ENCODE assay signal across 8 cellular contexts in the genomic region with DNA sequence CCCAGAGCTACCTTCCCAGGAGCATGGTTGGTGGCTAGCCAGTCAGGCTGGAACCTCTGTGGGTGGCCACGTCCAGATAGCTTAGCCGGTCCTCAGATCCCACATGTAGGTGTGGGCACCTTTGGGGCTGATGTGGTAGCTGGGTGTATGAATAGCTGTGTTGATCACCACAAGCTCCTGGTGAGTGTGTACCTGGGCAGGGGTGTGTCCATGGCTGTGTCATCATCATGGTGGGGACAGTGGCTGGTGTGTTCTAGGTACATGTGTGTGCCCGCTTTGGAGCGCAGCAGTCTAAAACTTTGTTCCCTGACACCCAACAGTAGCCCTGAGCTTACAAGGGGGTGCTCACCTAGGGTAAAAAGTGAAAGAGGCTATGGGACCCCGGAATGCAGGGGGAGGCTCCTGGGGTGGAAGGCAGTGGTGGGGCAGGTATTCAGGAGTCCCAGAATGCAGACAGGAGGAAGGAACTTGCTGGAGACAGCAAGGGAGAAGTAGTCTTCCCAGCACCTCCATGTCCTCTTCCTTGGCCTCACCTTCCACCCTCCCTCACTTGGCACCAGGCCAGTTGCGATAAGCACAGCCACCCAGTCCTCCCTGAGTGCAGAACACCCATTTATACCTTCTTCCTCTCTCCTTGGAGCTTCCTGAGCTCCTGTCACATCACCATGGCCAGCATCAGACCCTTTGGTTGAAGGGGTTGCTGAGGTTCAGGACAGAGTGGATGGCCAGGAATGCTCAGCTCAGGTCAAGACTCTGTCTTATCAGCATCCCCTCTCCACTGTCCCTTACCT. TPM values are rescaled to one million over a fixed set of nuclear protein-coding genes. Genes with fewer than 3 reads are reported as not detected.
A peak's percentile ranks its signal among the peaks of the same experiment; 100 is the strongest.
DNase-seq lines count a peak whose midpoint lies in the region; ATAC-seq, FAIRE-seq and TF ChIP-seq lines count a peak whose summit lies in the region.

No MANE protein-coding gene starts in this region.

- TF ChIP-seq CTCF in CD4-positive, alpha-beta T cell (IDR thresholded peaks at IDR 0.05): no peak
- TF ChIP-seq CTCF in VCaP (conservative IDR thresholded peaks at IDR 0.05) (no peak), endothelial cell of umbilical vein (IDR thresholded peaks at IDR 0.05; ENCODE audit: extremely low read depth in 1 of 2, insufficient read depth in 1 of 2, low read depth in 1 of 2, low read length in 2 of 2) (no peak), osteoblast (IDR thresholded peaks at IDR 0.05; ENCODE audit: extremely low read depth, low read depth, low read length) (no peak), MM.1S (IDR thresholded peaks at IDR 0.05; ENCODE audit: low read length) (no peak)

- H3K4me3 ChIP-seq in endothelial cell of umbilical vein (replicated peaks in 1 of 3; ENCODE audit: insufficient read depth in 1 of 3, low read depth in 1 of 3, low read length in 3 of 3) (peak overlapping the region in 1 of 3 experiments; percentile 51), osteoblast (ENCODE audit: insufficient read depth, low read length) (peak overlapping the region; percentile 79), MM.1S (ENCODE audit: low read length) (no peak overlapping the region)

- intact Hi-C loops in CD4-positive, alpha-beta T cell (cut with DNase I, micrococcal nuclease): loop anchor here (2.0 to 10.0 kb wide), 4 partner anchors 18 to 414 kb away; partner anchors contain the start of gene ZMYND10 (in 2 of the 2)
- intact Hi-C loops in endothelial cell of umbilical vein (cut with micrococcal nuclease): loop anchor here (5.0 to 10.0 kb wide), 2 partner anchors 892 to 1064 kb away; partner anchors contain the start of genes DCAF1 and TEX264

- H3K4me3 Mint-ChIP-seq in CD4-positive, alpha-beta T cell: peak overlapping the region; percentile 96

- H3K4me1 ChIP-seq in endothelial cell of umbilical vein (ENCODE audit: control insufficient read depth, extremely low read depth, insufficient read depth, low read length): peaks cover 14% of the 10 kb centered on the region
- H3K4me1 ChIP-seq in osteoblast (ENCODE audit: insufficient read depth, low read length): peaks cover 15% of the 10 kb centered on the region
- H3K4me1 ChIP-seq in MM.1S (ENCODE audit: low read length): peaks cover 18% of the 10 kb centered on the region

- H3K4me1 Mint-ChIP-seq in CD4-positive, alpha-beta T cell (ENCODE audit: low read depth): peaks cover 79% of the 10 kb centered on the region

- BruUV-seq in endothelial cell of umbilical vein (replicated peaks; lab: Mats Ljungman, UMichigan): no TSS peak

- POLR2A ChIA-PET in CD4-positive, alpha-beta T cell (lab: Charles Lee): interaction anchor here (0.9 to 20.8 kb wide), 9 partner anchors 10 to 775 kb away, joined by 3 to 446 read pairs (median 4); partner anchors contain the start of genes C3orf18, CYB561D2, HEMK1 and MANF
- POLR2A ChIA-PET in endothelial cell of umbilical vein (lab: Charles Lee): no interaction called here

- no peak for FAIRE-seq in endothelial cell of umbilical vein (lab: Jason Lieb, UNC)

- H3K27me3 ChIP-seq in CD4-positive, alpha-beta T cell (ENCODE audit: control insufficient read depth, insufficient read depth, low read length): no peaks in the 10 kb centered on the region
- H3K27me3 ChIP-seq in endothelial cell of umbilical vein (ENCODE audit: control insufficient read depth in 2 of 2, insufficient read depth in 2 of 2, low read length in 2 of 2): no peaks in the 10 kb centered on the region
- H3K27me3 ChIP-seq in osteoblast (ENCODE audit: insufficient read depth, low read length): no peaks in the 10 kb centered on the region
- H3K27me3 ChIP-seq in MM.1S (replicated peaks; ENCODE audit: insufficient read depth, low read length): no peaks in the 10 kb centered on the region

- H3K27ac ChIP-seq in CD4-positive, alpha-beta T cell (ENCODE audit: low read depth, low read length): peak overlapping the region; percentile 89
- H3K27ac ChIP-seq in VCaP (peak overlapping the region; percentile 78; the same call in 1 of the 2 replicates), endothelial cell of umbilical vein (ENCODE audit: insufficient read depth, low read depth, low read length) (no peak overlapping the region), osteoblast (ENCODE audit: low read depth, low read length) (no peak overlapping the region), MM.1S (ENCODE audit: low read length) (no peak overlapping the region)

- H3K9me3 Mint-ChIP-seq in CD4-positive, alpha-beta T cell: no peaks in the 10 kb centered on the region

- peak overlapping the region; percentile 93 for H3K27ac Mint-ChIP-seq in CD4-positive, alpha-beta T cell

- ATAC-seq in CD4-positive, alpha-beta T cell (ENCODE audit: poor library complexity): no peak

- H3F3A ChIP-seq in MM.1S (ENCODE audit: insufficient read depth, low read length): peaks cover 14% of the 10 kb centered on the region; the same call in 1 of the 2 replicates

- no peaks in the 10 kb centered on the region for H3K27me3 Mint-ChIP-seq in CD4-positive, alpha-beta T cell

- peak in 1 of 10 experiments; percentile 25 for DNase-seq in CD4-positive, alpha-beta T cell
- DNase-seq in endothelial cell of umbilical vein (ENCODE audit: low read depth, low spot score) (no peak), osteoblast (ENCODE audit: insufficient read length, low spot score, missing footprints) (peak; percentile 42), MM.1S (no peak), NCI-H1105 (lab: John Stamatoyannopoulos, UW) (no peak), T1000 (lab: John Stamatoyannopoulos, UW) (no peak), AG08396 (ENCODE audit: low spot score) (no peak)

- CTCF ChIA-PET in CD4-positive, alpha-beta T cell (lab: Charles Lee): interaction anchor here (0.5 to 9.7 kb wide), 8 partner anchors 9 to 430 kb away, joined by 3 to 234 read pairs (median 4); partner anchors contain the start of genes C3orf18 and HEMK1
- CTCF ChIA-PET in endothelial cell of umbilical vein (lab: Charles Lee): interaction anchor here (0.6 to 4.9 kb wide), 3 partner anchors 37 to 1770 kb away, joined by 3 to 105 read pairs (median 4); no protein-coding TSS in a partner anchor

- no peak overlapping the region for H2AFZ ChIP-seq in endothelial cell of umbilical vein (ENCODE audit: low read depth, low read length)
- no peak overlapping the region for H2AFZ ChIP-seq in osteoblast (ENCODE audit: low read length)
- H2AFZ ChIP-seq in MM.1S (ENCODE audit: low read length): no peak overlapping the region

- peaks cover 56% of the 10 kb centered on the region for H3K36me3 Mint-ChIP-seq in CD4-positive, alpha-beta T cell (ENCODE audit: low read depth)

- H3K4me2 ChIP-seq in endothelial cell of umbilical vein (ENCODE audit: insufficient read depth, low read length): peak overlapping the region; percentile 34
- peak overlapping the region; percentile 86 for H3K4me2 ChIP-seq in osteoblast (ENCODE audit: insufficient read depth, low read length)
- H3K4me2 ChIP-seq in MM.1S (ENCODE audit: low read depth, low read length): no peak overlapping the region; the same call in 1 of the 2 replicates

- H3K36me3 ChIP-seq in endothelial cell of umbilical vein (ENCODE audit: control insufficient read depth in 2 of 2, extremely low read depth in 1 of 2, insufficient read depth in 2 of 2, low read length in 2 of 2): peaks cover 0 to 6% of the 10 kb centered on the region in 2 experiments
- peaks cover 9% of the 10 kb centered on the region for H3K36me3 ChIP-seq in osteoblast (ENCODE audit: insufficient read depth, low read length)
- no peaks in the 10 kb centered on the region for H3K36me3 ChIP-seq in MM.1S (replicated peaks; ENCODE audit: insufficient read depth, low read length)

- no peak overlapping the region for H3K9ac ChIP-seq in endothelial cell of umbilical vein (replicated peaks; ENCODE audit: extremely low read depth, insufficient read depth, low read length)
- no peak overlapping the region for H3K9ac ChIP-seq in MM.1S (ENCODE audit: low read length)

- H3K79me2 ChIP-seq in endothelial cell of umbilical vein (ENCODE audit: control insufficient read depth, insufficient read depth, low read length) (no peaks in the 10 kb centered on the region), osteoblast (ENCODE audit: insufficient read depth, low read length) (no peaks in the 10 kb centered on the region), MM.1S (ENCODE audit: low read length) (no peaks in the 10 kb centered on the region)

- H4K20me1 ChIP-seq in endothelial cell of umbilical vein (replicated peaks; ENCODE audit: control insufficient read depth, extremely low read depth, insufficient read depth, low read length) (no peaks in the 10 kb centered on the region), osteoblast (ENCODE audit: insufficient read depth, low read length) (no peaks in the 10 kb centered on the region), MM.1S (ENCODE audit: insufficient read depth, low read length) (no peaks in the 10 kb centered on the region)

- H3K9me1 ChIP-seq in endothelial cell of umbilical vein (replicated peaks; ENCODE audit: control insufficient read depth, extremely low read depth, insufficient read depth, low read length): no peaks in the 10 kb centered on the region

- no peaks in the 10 kb centered on the region for H3K9me2 ChIP-seq in MM.1S (replicated peaks; ENCODE audit: insufficient read depth, low read length)

- H3K9me3 ChIP-seq in CD4-positive, alpha-beta T cell (ENCODE audit: control insufficient read depth, low read length): no peaks in the 10 kb centered on the region
- H3K9me3 ChIP-seq in endothelial cell of umbilical vein (replicated peaks; ENCODE audit: control insufficient read depth, insufficient read depth, low read length) (no peaks in the 10 kb centered on the region), osteoblast (ENCODE audit: low read depth, low read length) (no peaks in the 10 kb centered on the region), MM.1S (replicated peaks; ENCODE audit: insufficient read depth, low read length) (no peaks in the 10 kb centered on the region)

- dilution Hi-C loops in endothelial cell of umbilical vein (cut with MboI; ENCODE audit: extremely low pct_ligation_motif_present, low sequenced_read_pairs): no loop called here

- no peak for TF ChIP-seq POLR2A in endothelial cell of umbilical vein (IDR thresholded peaks at IDR 0.05; ENCODE audit: low read depth, low read length)

RNA-seq across cellular contexts. Expression of gene CISH, which starts 1.2 kb away (rescaled TPM):
- 1 to 10 TPM; 3.5 to 3.7 TPM for total RNA-seq in CD4-positive, alpha-beta T cell
- total RNA-seq in endothelial cell of umbilical vein (2.2 and 2.5 TPM in 2 replicates), osteoblast (1.1 and 1.2 TPM in 2 replicates)
- 4.1 and 5.8 TPM in 2 replicates for polyA plus RNA-seq in endothelial cell of umbilical vein
- polyA plus RNA-seq in endothelial cell of umbilical vein (2011; cell fraction: cytosol; rRNA removed): 2.4 and 2.9 TPM in 2 replicates
- polyA plus RNA-seq in endothelial cell of umbilical vein (2011; cell fraction: nucleus; rRNA removed): 2.1 and 3.5 TPM in 2 replicates
- polyA plus RNA-seq in endothelial cell of umbilical vein (2012): 1.6 and 2.1 TPM in 2 replicates
- polyA minus RNA-seq in endothelial cell of umbilical vein: 4.7 and 6.0 TPM in 2 replicates
- 1.4 TPM for polyA minus RNA-seq in endothelial cell of umbilical vein (2011; cell fraction: cytosol; rRNA and poly(A)+ RNA removed)
- 1.8 and 2.0 TPM in 2 replicates for polyA minus RNA-seq in endothelial cell of umbilical vein (2011; cell fraction: nucleus; rRNA and poly(A)+ RNA removed)

RNA-seq across cellular contexts. Expression of gene MAPKAPK3, which starts 6.6 kb away (rescaled TPM):
- 10 to 100 TPM; 16.4 to 16.6 TPM for total RNA-seq in CD4-positive, alpha-beta T cell
- total RNA-seq in endothelial cell of umbilical vein (18.5 and 21.3 TPM in 2 replicates), osteoblast (56.5 and 66.6 TPM in 2 replicates)
- 30.5 and 33.2 TPM in 2 replicates for polyA plus RNA-seq in endothelial cell of umbilical vein
- 23.6 and 24.2 TPM in 2 replicates for polyA plus RNA-seq in endothelial cell of umbilical vein (2011; cell fraction: cytosol; rRNA removed)
- 16.2 and 19.2 TPM in 2 replicates for polyA plus RNA-seq in endothelial cell of umbilical vein (2011; cell fraction: nucleus; rRNA removed)
- 19.3 and 22.6 TPM in 2 replicates for polyA plus RNA-seq in endothelial cell of umbilical vein (2012)
- 29.2 TPM in 2 replicates for polyA minus RNA-seq in endothelial cell of umbilical vein
- polyA minus RNA-seq in endothelial cell of umbilical vein (2011; cell fraction: cytosol; rRNA and poly(A)+ RNA removed): 29.8 TPM
- 7.6 and 8.9 TPM in 2 replicates for polyA minus RNA-seq in endothelial cell of umbilical vein (2011; cell fraction: nucleus; rRNA and poly(A)+ RNA removed)

RNA-seq across cellular contexts. Expression of gene HEMK1, which starts 41.1 kb away (rescaled TPM):
- total RNA-seq in CD4-positive, alpha-beta T cell: 10 to 100 TPM; 12.4 to 14.6 TPM
- total RNA-seq in endothelial cell of umbilical vein (12.0 and 15.2 TPM in 2 replicates), osteoblast (8.5 and 8.7 TPM in 2 replicates)
- polyA plus RNA-seq in endothelial cell of umbilical vein: 14.2 and 15.9 TPM in 2 replicates
- 10.9 and 11.8 TPM in 2 replicates for polyA plus RNA-seq in endothelial cell of umbilical vein (2011; cell fraction: cytosol; rRNA removed)
- 43.3 and 45.6 TPM in 2 replicates for polyA plus RNA-seq in endothelial cell of umbilical vein (2011; cell fraction: nucleus; rRNA removed)
- 9.4 and 11.9 TPM in 2 replicates for polyA plus RNA-seq in endothelial cell of umbilical vein (2012)
- polyA minus RNA-seq in endothelial cell of umbilical vein: 10.5 and 11.2 TPM in 2 replicates
- polyA minus RNA-seq in endothelial cell of umbilical vein (2011; cell fraction: cytosol; rRNA and poly(A)+ RNA removed): 3.8 TPM
- polyA minus RNA-seq in endothelial cell of umbilical vein (2011; cell fraction: nucleus; rRNA and poly(A)+ RNA removed): 10.7 and 14.8 TPM in 2 replicates

RNA-seq across cellular contexts. Expression of gene C3orf18, which starts 42.8 kb away (rescaled TPM):
- 1 to 10 TPM; 3.9 to 5.2 TPM for total RNA-seq in CD4-positive, alpha-beta T cell
- total RNA-seq in endothelial cell of umbilical vein: 1.7 and 2.6 TPM in 2 replicates
- polyA plus RNA-seq in endothelial cell of umbilical vein: 2.7 and 2.9 TPM in 2 replicates
- polyA plus RNA-seq in endothelial cell of umbilical vein (2011; cell fraction: cytosol; rRNA removed): 1.9 and 2.2 TPM in 2 replicates
- polyA plus RNA-seq in endothelial cell of umbilical vein (2011; cell fraction: nucleus; rRNA removed): 4.2 and 5.2 TPM in 2 replicates
- 2.3 and 2.4 TPM in 2 replicates for polyA plus RNA-seq in endothelial cell of umbilical vein (2012)
- 2.2 and 2.3 TPM in 2 replicates for polyA minus RNA-seq in endothelial cell of umbilical vein
- 0.92 TPM for polyA minus RNA-seq in endothelial cell of umbilical vein (2011; cell fraction: cytosol; rRNA and poly(A)+ RNA removed)
- polyA minus RNA-seq in endothelial cell of umbilical vein (2011; cell fraction: nucleus; rRNA and poly(A)+ RNA removed): 0.77 and 1.5 TPM in 2 replicates
- total RNA-seq in osteoblast: 17.7 and 18.8 TPM in 2 replicates

Comparison
In these comparisons a context has a peak if more than half of its experiments do, and no peak if none do; other contexts are left out.
1. H3K27ac ChIP-seq: peak in CD4-positive, alpha-beta T cell (single experiment) and VCaP (single experiment); none in endothelial cell of umbilical vein (single experiment), osteoblast (single experiment) and MM.1S (single experiment).